Comparison of ENCODE assay signal across 16 cellular contexts in genomic region chr1:6090996-6091822, GRCh38.
"Had no signal": no experiment of that assay in that cellular context is flagged by ENCODE, and none has a peak within 500 bp of the region (broad histone marks: within the 10 kb centered on the region; RNA-seq: fewer than 3 reads in every experiment).

No MANE protein-coding gene starts in this region.

- DNase-seq: effector memory CD4-positive, alpha-beta T cell; hypothalamus; kidney glomerular epithelial cell; mesendoderm; naive B cell; nephron progenitor cell; sigmoid colon; stimulated activated CD4-positive, alpha-beta T cell treated with anti-CD3 and anti-CD28 coated beads, Interleukin-2, amount 100 ng/mL, for 24 hours; stimulated activated CD4-positive, alpha-beta T cell treated with anti-CD3 and anti-CD28 coated beads, Interleukin-4, amount 100 ng/mL, for 4 hours; stimulated activated naive CD4-positive, alpha-beta T cell treated with Interleukin-2 at 50 U/mL for 16 hours; trophoblast cell had no signal

- H3K9me3 Mint-ChIP-seq: naive B cell, nephron progenitor cell had no signal

- H3K27ac Mint-ChIP-seq: naive B cell, nephron progenitor cell had no signal

- H3K27me3 ChIP-seq: heart right ventricle, neutrophil, right atrium auricular region, sigmoid colon had no signal

- H3K4me3 ChIP-seq: heart right ventricle, right atrium auricular region, sigmoid colon, skin epidermis had no signal

- H3K36me3 ChIP-seq: right atrium auricular region, sigmoid colon had no signal

- H3K27me3 Mint-ChIP-seq: naive B cell had no signal

- H3K27ac ChIP-seq: heart right ventricle, neutrophil, right atrium auricular region, sigmoid colon, skin epidermis had no signal

- H3K4me1 ChIP-seq: right atrium auricular region, sigmoid colon had no signal

- H3K4me3 Mint-ChIP-seq: naive B cell, nephron progenitor cell had no signal

- ATAC-seq: esophagus mucosa, heart right ventricle had no signal

- H3K9me3 ChIP-seq: heart right ventricle, neutrophil, right atrium auricular region, sigmoid colon had no signal
